1 cellular context compared by ENCODE assay signal in the genomic region with DNA sequence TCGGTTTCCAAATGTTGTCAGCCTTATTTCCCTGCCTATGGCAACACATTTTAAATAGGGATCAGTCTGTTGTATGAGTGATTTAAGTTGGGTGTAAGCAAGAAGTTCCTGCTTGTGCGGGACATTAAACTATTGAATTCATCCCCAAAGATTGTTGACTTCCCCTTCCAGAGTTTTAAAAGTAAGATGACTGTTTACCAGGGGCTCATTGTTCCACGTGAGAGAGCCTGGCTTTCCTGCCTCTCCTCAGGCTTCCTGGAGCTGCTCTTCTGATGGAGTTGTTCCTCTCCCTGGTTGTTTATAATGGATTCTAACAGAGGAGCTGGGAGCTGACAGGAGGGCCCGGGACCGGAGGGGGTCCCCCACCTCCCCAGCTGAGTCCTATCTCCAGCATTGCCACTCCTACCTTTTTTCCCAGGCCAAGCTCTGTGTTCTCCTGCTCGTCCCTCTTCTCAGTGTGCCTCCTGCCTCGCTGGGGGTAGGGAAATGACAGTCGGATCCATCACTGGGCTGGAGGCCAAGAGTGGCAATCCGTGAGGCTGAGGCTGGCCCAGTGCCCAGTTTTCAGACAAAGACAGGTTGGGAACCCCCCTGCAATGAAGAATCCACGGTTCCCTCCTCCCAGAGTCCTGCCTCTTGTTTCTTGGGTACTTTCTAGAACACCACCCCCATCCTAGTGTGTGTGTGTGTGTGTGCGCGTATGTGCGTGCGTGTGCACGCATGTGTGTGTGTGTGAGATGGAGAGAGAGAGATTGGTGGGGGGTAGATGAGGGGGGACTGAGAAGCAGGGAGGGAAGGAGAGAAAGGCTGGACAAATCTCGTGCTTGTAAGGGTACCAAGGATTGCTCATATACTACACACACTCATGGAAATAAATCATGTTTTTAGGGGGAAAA.
TF ChIP-seq lines count a peak whose summit lies in the region.

No MANE protein-coding gene starts in this region.

TF ChIP-seq in HEK293, 187 proteins besides CTCF, POLR2A, EP300 and RAD21 (continued from another document):
- no peak for TF ChIP-seq INSM2 (tag by site-specific recombination; IDR thresholded peaks at IDR 0.05)
- no peak for TF ChIP-seq KLF16 (tag by site-specific recombination; IDR thresholded peaks at IDR 0.05)
- TF ChIP-seq, protein P1, sequence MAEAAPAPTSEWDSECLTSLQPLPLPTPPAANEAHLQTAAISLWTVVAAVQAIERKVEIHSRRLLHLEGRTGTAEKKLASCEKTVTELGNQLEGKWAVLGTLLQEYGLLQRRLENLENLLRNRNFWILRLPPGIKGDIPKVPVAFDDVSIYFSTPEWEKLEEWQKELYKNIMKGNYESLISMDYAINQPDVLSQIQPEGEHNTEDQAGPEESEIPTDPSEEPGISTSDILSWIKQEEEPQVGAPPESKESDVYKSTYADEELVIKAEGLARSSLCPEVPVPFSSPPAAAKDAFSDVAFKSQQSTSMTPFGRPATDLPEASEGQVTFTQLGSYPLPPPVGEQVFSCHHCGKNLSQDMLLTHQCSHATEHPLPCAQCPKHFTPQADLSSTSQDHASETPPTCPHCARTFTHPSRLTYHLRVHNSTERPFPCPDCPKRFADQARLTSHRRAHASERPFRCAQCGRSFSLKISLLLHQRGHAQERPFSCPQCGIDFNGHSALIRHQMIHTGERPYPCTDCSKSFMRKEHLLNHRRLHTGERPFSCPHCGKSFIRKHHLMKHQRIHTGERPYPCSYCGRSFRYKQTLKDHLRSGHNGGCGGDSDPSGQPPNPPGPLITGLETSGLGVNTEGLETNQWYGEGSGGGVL (tag by site-specific recombination; IDR thresholded peaks at IDR 0.05), result peak; percentile 86
- peak; percentile 67 for TF ChIP-seq ZIC2 (tag by site-specific recombination; IDR thresholded peaks at IDR 0.05)
- peak; percentile 24; the same call in 1 of the 2 replicates for TF ChIP-seq ZBTB17 (tag by site-specific recombination; IDR thresholded peaks at IDR 0.05)
- TF ChIP-seq ZNF560 (tag by site-specific recombination; IDR thresholded peaks at IDR 0.05; ENCODE audit: borderline replicate concordance), result no peak
- TF ChIP-seq, protein P2, sequence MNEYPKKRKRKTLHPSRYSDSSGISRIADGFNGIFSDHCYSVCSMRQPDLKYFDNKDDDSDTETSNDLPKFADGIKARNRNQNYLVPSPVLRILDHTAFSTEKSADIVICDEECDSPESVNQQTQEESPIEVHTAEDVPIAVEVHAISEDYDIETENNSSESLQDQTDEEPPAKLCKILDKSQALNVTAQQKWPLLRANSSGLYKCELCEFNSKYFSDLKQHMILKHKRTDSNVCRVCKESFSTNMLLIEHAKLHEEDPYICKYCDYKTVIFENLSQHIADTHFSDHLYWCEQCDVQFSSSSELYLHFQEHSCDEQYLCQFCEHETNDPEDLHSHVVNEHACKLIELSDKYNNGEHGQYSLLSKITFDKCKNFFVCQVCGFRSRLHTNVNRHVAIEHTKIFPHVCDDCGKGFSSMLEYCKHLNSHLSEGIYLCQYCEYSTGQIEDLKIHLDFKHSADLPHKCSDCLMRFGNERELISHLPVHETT (tag by site-specific recombination; IDR thresholded peaks at IDR 0.05), result no peak
- TF ChIP-seq ZNF292 (tag by site-specific recombination; IDR thresholded peaks at IDR 0.05; ENCODE audit: borderline replicate concordance, low read depth), result no peak
- TF ChIP-seq ZNF266 (tag by site-specific recombination; IDR thresholded peaks at IDR 0.05; ENCODE audit: low read depth), result no peak
- TF ChIP-seq ZNF76 (tag by site-specific recombination; IDR thresholded peaks at IDR 0.05; ENCODE audit: borderline replicate concordance, low read depth), result no peak
- TF ChIP-seq SP7 (tag by site-specific recombination; IDR thresholded peaks at IDR 0.05), result no peak
- TF ChIP-seq GLIS1 (tag by site-specific recombination; IDR thresholded peaks at IDR 0.05), result peak; percentile 98
- TF ChIP-seq ZNF645 (tag by site-specific recombination; IDR thresholded peaks at IDR 0.05), result no peak
- TF ChIP-seq, protein P3, sequence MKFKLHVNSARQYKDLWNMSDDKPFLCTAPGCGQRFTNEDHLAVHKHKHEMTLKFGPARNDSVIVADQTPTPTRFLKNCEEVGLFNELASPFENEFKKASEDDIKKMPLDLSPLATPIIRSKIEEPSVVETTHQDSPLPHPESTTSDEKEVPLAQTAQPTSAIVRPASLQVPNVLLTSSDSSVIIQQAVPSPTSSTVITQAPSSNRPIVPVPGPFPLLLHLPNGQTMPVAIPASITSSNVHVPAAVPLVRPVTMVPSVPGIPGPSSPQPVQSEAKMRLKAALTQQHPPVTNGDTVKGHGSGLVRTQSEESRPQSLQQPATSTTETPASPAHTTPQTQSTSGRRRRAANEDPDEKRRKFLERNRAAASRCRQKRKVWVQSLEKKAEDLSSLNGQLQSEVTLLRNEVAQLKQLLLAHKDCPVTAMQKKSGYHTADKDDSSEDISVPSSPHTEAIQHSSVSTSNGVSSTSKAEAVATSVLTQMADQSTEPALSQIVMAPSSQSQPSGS (tag by site-specific recombination; IDR thresholded peaks at IDR 0.05; ENCODE audit: low read depth), result no peak
- TF ChIP-seq ZNF221 (tag by site-specific recombination; IDR thresholded peaks at IDR 0.05; ENCODE audit: borderline replicate concordance), result no peak
- TF ChIP-seq YY2 (tag by site-specific recombination; IDR thresholded peaks at IDR 0.05), result no peak
- TF ChIP-seq, protein P4, sequence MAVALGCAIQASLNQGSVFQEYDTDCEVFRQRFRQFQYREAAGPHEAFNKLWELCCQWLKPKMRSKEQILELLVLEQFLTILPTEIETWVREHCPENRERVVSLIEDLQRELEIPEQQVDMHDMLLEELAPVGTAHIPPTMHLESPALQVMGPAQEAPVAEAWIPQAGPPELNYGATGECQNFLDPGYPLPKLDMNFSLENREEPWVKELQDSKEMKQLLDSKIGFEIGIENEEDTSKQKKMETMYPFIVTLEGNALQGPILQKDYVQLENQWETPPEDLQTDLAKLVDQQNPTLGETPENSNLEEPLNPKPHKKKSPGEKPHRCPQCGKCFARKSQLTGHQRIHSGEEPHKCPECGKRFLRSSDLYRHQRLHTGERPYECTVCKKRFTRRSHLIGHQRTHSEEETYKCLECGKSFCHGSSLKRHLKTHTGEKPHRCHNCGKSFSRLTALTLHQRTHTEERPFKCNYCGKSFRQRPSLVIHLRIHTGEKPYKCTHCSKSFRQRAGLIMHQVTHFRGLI (tag by site-specific recombination; IDR thresholded peaks at IDR 0.05), result no peak
- TF ChIP-seq ZNF660 (tag by site-specific recombination; IDR thresholded peaks at IDR 0.05), result no peak
- no peak for TF ChIP-seq ZNF274 (IDR thresholded peaks at IDR 0.05; ENCODE audit: low read length)
- no peak for TF ChIP-seq ZNF274 (tag by site-specific recombination; IDR thresholded peaks at IDR 0.05; ENCODE audit: borderline replicate concordance)
- no peak for TF ChIP-seq ZNF133 (tag by site-specific recombination; IDR thresholded peaks at IDR 0.05)
- TF ChIP-seq ZNF610 (tag by site-specific recombination; IDR thresholded peaks at IDR 0.05; ENCODE audit: borderline replicate concordance), result no peak
- TF ChIP-seq, protein P5, sequence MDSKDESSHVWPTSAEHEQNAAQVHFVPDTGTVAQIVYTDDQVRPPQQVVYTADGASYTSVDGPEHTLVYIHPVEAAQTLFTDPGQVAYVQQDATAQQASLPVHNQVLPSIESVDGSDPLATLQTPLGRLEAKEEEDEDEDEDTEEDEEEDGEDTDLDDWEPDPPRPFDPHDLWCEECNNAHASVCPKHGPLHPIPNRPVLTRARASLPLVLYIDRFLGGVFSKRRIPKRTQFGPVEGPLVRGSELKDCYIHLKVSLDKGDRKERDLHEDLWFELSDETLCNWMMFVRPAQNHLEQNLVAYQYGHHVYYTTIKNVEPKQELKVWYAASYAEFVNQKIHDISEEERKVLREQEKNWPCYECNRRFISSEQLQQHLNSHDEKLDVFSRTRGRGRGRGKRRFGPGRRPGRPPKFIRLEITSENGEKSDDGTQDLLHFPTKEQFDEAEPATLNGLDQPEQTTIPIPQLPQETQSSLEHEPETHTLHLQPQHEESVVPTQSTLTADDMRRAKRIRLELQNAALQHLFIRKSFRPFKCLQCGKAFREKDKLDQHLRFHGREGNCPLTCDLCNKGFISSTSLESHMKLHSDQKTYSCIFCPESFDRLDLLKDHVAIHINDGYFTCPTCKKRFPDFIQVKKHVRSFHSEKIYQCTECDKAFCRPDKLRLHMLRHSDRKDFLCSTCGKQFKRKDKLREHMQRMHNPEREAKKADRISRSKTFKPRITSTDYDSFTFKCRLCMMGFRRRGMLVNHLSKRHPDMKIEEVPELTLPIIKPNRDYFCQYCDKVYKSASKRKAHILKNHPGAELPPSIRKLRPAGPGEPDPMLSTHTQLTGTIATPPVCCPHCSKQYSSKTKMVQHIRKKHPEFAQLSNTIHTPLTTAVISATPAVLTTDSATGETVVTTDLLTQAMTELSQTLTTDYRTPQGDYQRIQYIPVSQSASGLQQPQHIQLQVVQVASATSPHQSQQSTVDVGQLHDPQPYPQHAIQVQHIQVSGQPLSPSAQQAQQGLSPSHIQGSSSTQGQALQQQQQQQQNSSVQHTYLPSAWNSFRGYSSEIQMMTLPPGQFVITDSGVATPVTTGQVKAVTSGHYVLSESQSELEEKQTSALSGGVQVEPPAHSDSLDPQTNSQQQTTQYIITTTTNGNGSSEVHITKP (tag by site-specific recombination; IDR thresholded peaks at IDR 0.05), result peak; percentile 82
